In genomic region chr5:20028506-20028905, GRCh38 we compare ENCODE assay signal across 26 cellular contexts. TPM values are rescaled to one million over a fixed set of nuclear protein-coding genes. Genes with fewer than 3 reads are reported as not detected.
"Had no signal": no experiment of that assay in that cellular context is flagged by ENCODE, and none has a peak within 500 bp of the region (broad histone marks: within the 10 kb centered on the region; RNA-seq: fewer than 3 reads in every experiment).

No MANE protein-coding gene starts in this region.

- H3K27ac ChIP-seq: adrenal gland, ascending aorta, body of pancreas, cardiac muscle cell, KMS-11, VCaP had no signal

- H3K27ac Mint-ChIP-seq: activated CD4-positive, alpha-beta memory T cell treated with anti-CD3 and anti-CD28 coated beads, Interleukin-2, amount 10 ng/mL, durations not matched to agents 7 days and 5 days; activated naive CD4-positive, alpha-beta T cell treated with anti-CD3 and anti-CD28 coated beads, Interleukin-2, amount 10 ng/mL, durations not matched to agents 7 days and 5 days; activated naive CD8-positive, alpha-beta T cell treated with anti-CD3 and anti-CD28 coated beads for 36 hours; activated T-cell treated with anti-CD3 and anti-CD28 coated beads, Interleukin-2, amount 50 U/mL, for 72 hours; activated T-helper 2 cell treated with anti-CD3 and anti-CD28 coated beads, Interferon-gamma antibody, Interleukin-2, Interleukin-4, amounts not matched to agents 10 μg/mL and 5 μg/mL and 100 μg/mL, durations not matched to agents 14 hours and 24 hours and 36 hours had no signal

- H3K9me3 Mint-ChIP-seq: activated CD4-positive, alpha-beta memory T cell treated with anti-CD3 and anti-CD28 coated beads, Interleukin-2, amount 10 ng/mL, durations not matched to agents 7 days and 5 days; activated naive CD4-positive, alpha-beta T cell treated with anti-CD3 and anti-CD28 coated beads, Interleukin-2, amount 10 ng/mL, durations not matched to agents 7 days and 5 days had no signal

- ATAC-seq: activated T-cell treated with anti-CD3 and anti-CD28 coated beads, Interleukin-2, amount 50 U/mL, for 72 hours; body of pancreas; PC-3 had no signal

- H3K9me3 ChIP-seq: adrenal gland, ascending aorta, body of pancreas had no signal

- H3K36me3 ChIP-seq: adrenal gland, ascending aorta, cardiac muscle cell had no signal

- H3K4me3 ChIP-seq: adrenal gland, ascending aorta, body of pancreas, cardiac muscle cell had no signal

- H3K4me1 ChIP-seq: adrenal gland, ascending aorta, body of pancreas had no signal

- H3K36me3 Mint-ChIP-seq: activated naive CD4-positive, alpha-beta T cell treated with anti-CD3 and anti-CD28 coated beads, Interleukin-2, amount 10 ng/mL, durations not matched to agents 7 days and 5 days; activated naive CD8-positive, alpha-beta T cell treated with anti-CD3 and anti-CD28 coated beads for 36 hours had no signal

- DNase-seq: activated CD4-positive, alpha-beta memory T cell treated with anti-CD3 and anti-CD28 coated beads, Interleukin-2, amount 10 ng/mL, durations not matched to agents 7 days and 5 days; activated CD4-positive, alpha-beta T cell treated with anti-CD3 and anti-CD28 coated beads, Interleukin-2, amount 50 U/mL, for 1 hour; activated CD4-positive, CD25-positive, alpha-beta regulatory T cell; activated gamma-delta T cell treated with Interleukin-2 at 50 U/mL for 16 hours; activated naive CD4-positive, alpha-beta T cell treated with anti-CD3 and anti-CD28 coated beads, Interleukin-2, amount 10 ng/mL, durations not matched to agents 7 days and 5 days; activated naive CD8-positive, alpha-beta T cell treated with anti-CD3 and anti-CD28 coated beads for 36 hours; activated T-cell treated with anti-CD3 and anti-CD28 coated beads, Interleukin-2, amount 50 U/mL, for 72 hours; adrenal gland; body of pancreas; MM.1S; NCI-H1105 treated with DMSO at 0.1 percent for 48 hours; NCI-H1436 treated with DMSO at 0.1 percent for 48 hours; NCI-H187; NCI-H2081; NCI-H446; NCI-H524; PC-3; SIG-M5; T-helper 1 cell had no signal

- H3K4me3 Mint-ChIP-seq: activated CD4-positive, alpha-beta memory T cell treated with anti-CD3 and anti-CD28 coated beads, Interleukin-2, amount 10 ng/mL, durations not matched to agents 7 days and 5 days; activated naive CD4-positive, alpha-beta T cell treated with anti-CD3 and anti-CD28 coated beads, Interleukin-2, amount 10 ng/mL, durations not matched to agents 7 days and 5 days; activated naive CD8-positive, alpha-beta T cell treated with anti-CD3 and anti-CD28 coated beads for 36 hours; activated T-cell treated with anti-CD3 and anti-CD28 coated beads, Interleukin-2, amount 50 U/mL, for 72 hours had no signal

- H3K27me3 Mint-ChIP-seq: activated CD4-positive, alpha-beta memory T cell treated with anti-CD3 and anti-CD28 coated beads, Interleukin-2, amount 10 ng/mL, durations not matched to agents 7 days and 5 days; activated naive CD4-positive, alpha-beta T cell treated with anti-CD3 and anti-CD28 coated beads, Interleukin-2, amount 10 ng/mL, durations not matched to agents 7 days and 5 days; activated naive CD8-positive, alpha-beta T cell treated with anti-CD3 and anti-CD28 coated beads for 36 hours had no signal

- H3K27me3 ChIP-seq: adrenal gland, ascending aorta, body of pancreas, cardiac muscle cell had no signal

- H3K4me1 Mint-ChIP-seq: activated CD4-positive, alpha-beta memory T cell treated with anti-CD3 and anti-CD28 coated beads, Interleukin-2, amount 10 ng/mL, durations not matched to agents 7 days and 5 days; activated naive CD4-positive, alpha-beta T cell treated with anti-CD3 and anti-CD28 coated beads, Interleukin-2, amount 10 ng/mL, durations not matched to agents 7 days and 5 days; activated naive CD8-positive, alpha-beta T cell treated with anti-CD3 and anti-CD28 coated beads for 36 hours had no signal

RNA-seq across cellular contexts. Expression of gene CDH18, which starts 40.5 kb away (rescaled TPM):
- total RNA-seq: activated CD4-positive, alpha-beta memory T cell treated with anti-CD3 and anti-CD28 coated beads, Interleukin-2, amount 10 ng/mL, durations not matched to agents 7 days and 5 days; activated CD8-positive, alpha-beta memory T cell treated with anti-CD3 and anti-CD28 coated beads for 36 hours; activated naive CD8-positive, alpha-beta T cell treated with anti-CD3 and anti-CD28 coated beads for 36 hours; activated T-cell treated with anti-CD3 and anti-CD28 coated beads, Interleukin-2, amount 50 U/mL, for 72 hours; activated T-helper 2 cell treated with anti-CD3 and anti-CD28 coated beads, Interferon-gamma antibody, Interleukin-2, Interleukin-4, amounts not matched to agents 10 μg/mL and 5 μg/mL and 100 μg/mL, durations not matched to agents 14 hours and 24 hours and 36 hours; ascending aorta; T-helper 2 cell treated with Interferon-gamma antibody and Interleukin-4, amounts not matched to agents 100 ng/mL and 5 ng/mL, for 36 hours had no signal
